ENCODE assay signal across 11 cellular contexts in genomic region chr11:64765291-64765803, GRCh38. TPM values are rescaled to one million over a fixed set of nuclear protein-coding genes. Genes with fewer than 3 reads are reported as not detected.
A peak's percentile ranks its signal among the peaks of the same experiment; 100 is the strongest.
DNase-seq lines count a peak whose midpoint lies in the region; ATAC-seq, FAIRE-seq and TF ChIP-seq lines count a peak whose summit lies in the region.
"Had no signal": no experiment of that assay in that cellular context is flagged by ENCODE, and none has a peak within 500 bp of the region (broad histone marks: within the 10 kb centered on the region; RNA-seq: fewer than 3 reads in every experiment).

No MANE protein-coding gene starts in this region.

- no peak overlapping the region for H4K8ac ChIP-seq in mesendoderm (ENCODE audit: low read depth, low read length)

- H2BK120ac ChIP-seq in mesendoderm (ENCODE audit: low read depth, low read length): no peak overlapping the region

- H3K56ac ChIP-seq in mesendoderm (ENCODE audit: low read length): no peak overlapping the region

- H3K4me2 ChIP-seq in mesendoderm (ENCODE audit: low read length): no peak overlapping the region

- peaks cover 10% of the 10 kb centered on the region for H3K79me1 ChIP-seq in mesendoderm (ENCODE audit: low read length)

- no CpG with 5 or more reads among the region's 29 CpGs for WGBS in mesendoderm (ENCODE audit: extremely low coverage, insufficient coverage, low lambda C conversion rate)

- DNase-seq in BE2C (no peak), GM13977 (ENCODE audit: low spot score) (no peak), astrocyte of the spinal cord (ENCODE audit: low read depth, low spot score) (no peak), mesendoderm (no peak), D721Med (ENCODE audit: insufficient read length, low spot score) (no peak)
- DNase-seq in stimulated activated CD4-positive, alpha-beta T cell treated with anti-CD3 and anti-CD28 coated beads, Interleukin-4, amount 100 ng/mL, for 4 hours: no peak
- DNase-seq: central memory CD4-positive, alpha-beta T cell; stimulated activated CD4-positive, alpha-beta T cell treated with anti-CD3 and anti-CD28 coated beads, Interleukin-4, amount 100 ng/mL, for 1 hour had no signal

- no peaks in the 10 kb centered on the region for H3K27me3 ChIP-seq in BE2C
- H3K27me3 ChIP-seq in mesendoderm (ENCODE audit: insufficient read depth, low read length, poor library complexity): no peaks in the 10 kb centered on the region

- no peak overlapping the region for H3K4me3 ChIP-seq in BE2C (ENCODE audit: low read depth, low read length)
- no peak overlapping the region for H3K4me3 ChIP-seq in astrocyte of the spinal cord (ENCODE audit: low read depth, low read length)
- H3K4me3 ChIP-seq in mesendoderm (ENCODE audit: low read length): no peak overlapping the region
- H3K4me3 ChIP-seq: lung had no signal

- FAIRE-seq in D721Med (lab: Jason Lieb, UNC): no peak

- H3K4ac ChIP-seq in mesendoderm (ENCODE audit: low read depth, low read length): no peak overlapping the region

- no peak for ATAC-seq in HG02840 (IDR thresholded peaks at IDR 0.05; ENCODE audit: low FRiP score, unreplicated experiment)
- ATAC-seq in HG03108 (IDR thresholded peaks at IDR 0.05; ENCODE audit: unreplicated experiment): no peak

- TF ChIP-seq CTCF in BE2C (IDR thresholded peaks at IDR 0.05; ENCODE audit: low read depth, low read length) (peak; percentile 37), GM13977 (IDR thresholded peaks at IDR 0.05; ENCODE audit: extremely low read depth, insufficient read depth, missing control alignments) (peak; percentile 22), astrocyte of the spinal cord (IDR thresholded peaks at IDR 0.05; ENCODE audit: low read depth, low read length) (peak; percentile 36), D721Med (IDR thresholded peaks at IDR 0.05; ENCODE audit: insufficient read depth, missing control alignments) (no peak)

- H2AK5ac ChIP-seq in mesendoderm (ENCODE audit: low read length): no peak overlapping the region

- H3K79me2 ChIP-seq in mesendoderm (ENCODE audit: control insufficient read depth, insufficient read depth, low read length): peaks cover 12% of the 10 kb centered on the region

- H3K18ac ChIP-seq in mesendoderm (ENCODE audit: low read length): no peak overlapping the region

- H3K27ac ChIP-seq in mesendoderm (ENCODE audit: low read depth, low read length): peak overlapping the region; percentile 15

- no peak overlapping the region for H2BK15ac ChIP-seq in mesendoderm (replicated peaks; ENCODE audit: low read depth)

- no peak overlapping the region for H3K23ac ChIP-seq in mesendoderm (ENCODE audit: low read length)

- H4K5ac ChIP-seq in mesendoderm (ENCODE audit: low read length): no peak overlapping the region

- no peak overlapping the region for H2BK5ac ChIP-seq in mesendoderm (ENCODE audit: low read length)

- H3K9ac ChIP-seq in mesendoderm (ENCODE audit: low read length): no peak overlapping the region

- H3K36me3 ChIP-seq in BE2C (peaks cover 68% of the 10 kb centered on the region), mesendoderm (ENCODE audit: control insufficient read depth, insufficient read depth, low read length) (peaks cover 48% of the 10 kb centered on the region)

- no peaks in the 10 kb centered on the region for H3K9me3 ChIP-seq in BE2C

- in situ Hi-C loops in GM13977 (cut with MboI; ENCODE audit: low pct_unique_long_range_greater_than_20kb, low sequenced_read_pairs, unreplicated experiment) (no loop called here), astrocyte of the spinal cord (cut with HindIII; ENCODE audit: low sequenced_read_pairs) (no loop called here)

- peaks cover 2% of the 10 kb centered on the region for H3K4me1 ChIP-seq in BE2C
- H3K4me1 ChIP-seq in mesendoderm (ENCODE audit: control insufficient read depth, low read depth, low read length): no peaks in the 10 kb centered on the region

RNA-seq across cellular contexts. Expression of gene PYGM, which starts 5.6 kb away (rescaled TPM):
- 3.9 TPM for polyA plus RNA-seq in BE2C (2012; ENCODE audit: insufficient read depth, insufficient read length, low read depth)
- 0.62 TPM for polyA plus RNA-seq in mesendoderm (2013, experiment 1 of 2)
- polyA plus RNA-seq in mesendoderm (2013, experiment 2 of 2): 0.69 TPM

RNA-seq across cellular contexts. Expression of gene SF1, which starts 13.0 kb away (rescaled TPM):
- 276 TPM for polyA plus RNA-seq in BE2C (2012; ENCODE audit: insufficient read depth, insufficient read length, low read depth)
- polyA plus RNA-seq in mesendoderm (2013, experiment 1 of 2): 268 TPM
- 265 TPM for polyA plus RNA-seq in mesendoderm (2013, experiment 2 of 2)

RNA-seq across cellular contexts. Expression of gene RASGRP2, which starts 21.4 kb away (rescaled TPM):
- polyA plus RNA-seq in BE2C (2012; ENCODE audit: insufficient read depth, insufficient read length, low read depth): 5.8 TPM
- 1.0 TPM for polyA plus RNA-seq in mesendoderm (2013, experiment 1 of 2)
- 1.3 TPM for polyA plus RNA-seq in mesendoderm (2013, experiment 2 of 2)

RNA-seq across cellular contexts. Expression of gene MAP4K2, which starts 37.7 kb away (rescaled TPM):
- 12.6 TPM for polyA plus RNA-seq in BE2C (2012; ENCODE audit: insufficient read depth, insufficient read length, low read depth)
- 10.2 TPM for polyA plus RNA-seq in mesendoderm (2013, experiment 1 of 2)
- 10.2 TPM for polyA plus RNA-seq in mesendoderm (2013, experiment 2 of 2)

RNA-seq across cellular contexts. Expression of gene NRXN2, which starts 42.4 kb away (rescaled TPM):
- polyA plus RNA-seq in BE2C (2012; ENCODE audit: insufficient read depth, insufficient read length, low read depth): 40.8 TPM
- polyA plus RNA-seq in mesendoderm (2013, experiment 1 of 2): 0.39 TPM
- polyA plus RNA-seq in mesendoderm (2013, experiment 2 of 2): 0.74 TPM
